ENCODE assay signal across 19 cellular contexts in genomic region chr2:126864861-126865260, GRCh38. TPM values are rescaled to one million over a fixed set of nuclear protein-coding genes. Genes with fewer than 3 reads are reported as not detected.
DNase-seq lines count a peak whose midpoint lies in the region; ATAC-seq and TF ChIP-seq lines count a peak whose summit lies in the region.
"Had no signal": no experiment of that assay in that cellular context is flagged by ENCODE, and none has a peak within 500 bp of the region (broad histone marks: within the 10 kb centered on the region; RNA-seq: fewer than 3 reads in every experiment).

No MANE protein-coding gene starts in this region.

- H3K79me2 ChIP-seq in PC-9 (ENCODE audit: low read depth) = no peaks in the 10 kb centered on the region

- H3K4me1 ChIP-seq in BE2C (no peaks in the 10 kb centered on the region), PC-9 (replicated peaks; ENCODE audit: insufficient read depth) (no peaks in the 10 kb centered on the region)
- H3K4me1 ChIP-seq: uterus had no signal

- H3K4me3 ChIP-seq in BE2C (ENCODE audit: low read depth, low read length) (no peak overlapping the region), PC-9 (no peak overlapping the region), fibroblast of pulmonary artery (replicated peaks; ENCODE audit: low read depth, low read length) (no peak overlapping the region)
- H3K4me3 ChIP-seq: uterus had no signal

- peak; percentile 43; the same call in 1 of the 2 replicates for TF ChIP-seq CTCF in BE2C (IDR thresholded peaks at IDR 0.05; ENCODE audit: low read depth, low read length)
- peak; percentile 46 for TF ChIP-seq CTCF in GM12873 (IDR thresholded peaks at IDR 0.05; ENCODE audit: insufficient read depth, low read depth, low read length, missing control alignments)
- peak; percentile 51; the same call in 1 of the 2 replicates for TF ChIP-seq CTCF in PC-9 (conservative IDR thresholded peaks at IDR 0.05)
- peak; percentile 14 for TF ChIP-seq CTCF in fibroblast of pulmonary artery (IDR thresholded peaks at IDR 0.05; ENCODE audit: low read length, missing control alignments)

- ATAC-seq in HG03565 (IDR thresholded peaks at IDR 0.05; ENCODE audit: unreplicated experiment) (no peak), HG02852 (IDR thresholded peaks at IDR 0.05; ENCODE audit: unreplicated experiment) (no peak), HG03175 (IDR thresholded peaks at IDR 0.05; ENCODE audit: unreplicated experiment) (no peak)

- CTCF ChIA-PET in PC-9 (lab: Charles Lee) = no interaction called here

- H3K27me3 ChIP-seq in BE2C (no peaks in the 10 kb centered on the region), PC-9 (ENCODE audit: insufficient read depth, low read depth) (peaks cover 59% of the 10 kb centered on the region)
- H3K27me3 ChIP-seq: neutrophil, uterus had no signal

- no TSS peak for BruUV-seq in PC-9 (replicated peaks; lab: Mats Ljungman, UMichigan)

- no peaks in the 10 kb centered on the region for H3K9me2 ChIP-seq in PC-9 (ENCODE audit: insufficient read depth)

- no peak overlapping the region for H2AFZ ChIP-seq in PC-9

- intact Hi-C loops in PC-9 (cut with micrococcal nuclease; ENCODE audit: unreplicated experiment) = no loop called here

- H3K9me3 ChIP-seq in BE2C (no peaks in the 10 kb centered on the region), PC-9 (ENCODE audit: insufficient read depth, low read depth) (no peaks in the 10 kb centered on the region)
- H3K9me3 ChIP-seq: neutrophil, uterus had no signal

- no peak overlapping the region for H3K4me2 ChIP-seq in PC-9

- H3F3A ChIP-seq in PC-9 (ENCODE audit: insufficient read depth, low read depth) = no peaks in the 10 kb centered on the region

- H3K36me3 ChIP-seq in BE2C = no peaks in the 10 kb centered on the region
- no peaks in the 10 kb centered on the region for H3K36me3 ChIP-seq in PC-9 (ENCODE audit: low read depth)
- H3K36me3 ChIP-seq: neutrophil, uterus had no signal

- DNase-seq in BE2C (peak; percentile 25), PC-9 (no peak), fibroblast of pulmonary artery (ENCODE audit: low read depth) (no peak), NCI-H446 (lab: John Stamatoyannopoulos, UW) (no peak)
- DNase-seq: activated CD4-positive, alpha-beta T cell treated with anti-CD3 and anti-CD28 coated beads for 4 hours; amniotic stem cell; CD4-positive, alpha-beta T cell; NCI-H1105 treated with DMSO at 0.1 percent for 48 hours; stimulated activated naive CD4-positive, alpha-beta T cell; uterus had no signal

- POLR2A ChIA-PET in PC-9 (lab: Charles Lee; ENCODE audit: unreplicated experiment) = no interaction called here

- no peaks in the 10 kb centered on the region for H4K20me1 ChIP-seq in PC-9 (ENCODE audit: insufficient read depth)

- H3K27ac ChIP-seq in PC-9 = no peak overlapping the region
- H3K27ac ChIP-seq: neutrophil, uterus had no signal

RNA-seq across cellular contexts. Expression of gene TEX51, which starts 33.8 kb away (rescaled TPM):
- polyA plus RNA-seq in BE2C (2012; ENCODE audit: insufficient read depth, insufficient read length, low read depth) = not detected
- total RNA-seq in PC-9 (2021) = not detected in 2 replicates
- total RNA-seq: CD4-positive, alpha-beta T cell; fibroblast of lung; lung microvascular endothelial cell; NCI-H460; skeletal muscle tissue; uterus had no signal
- polyA plus RNA-seq: fibroblast of lung had no signal
